ENCODE assay signal across 18 cellular contexts in the genomic region with DNA sequence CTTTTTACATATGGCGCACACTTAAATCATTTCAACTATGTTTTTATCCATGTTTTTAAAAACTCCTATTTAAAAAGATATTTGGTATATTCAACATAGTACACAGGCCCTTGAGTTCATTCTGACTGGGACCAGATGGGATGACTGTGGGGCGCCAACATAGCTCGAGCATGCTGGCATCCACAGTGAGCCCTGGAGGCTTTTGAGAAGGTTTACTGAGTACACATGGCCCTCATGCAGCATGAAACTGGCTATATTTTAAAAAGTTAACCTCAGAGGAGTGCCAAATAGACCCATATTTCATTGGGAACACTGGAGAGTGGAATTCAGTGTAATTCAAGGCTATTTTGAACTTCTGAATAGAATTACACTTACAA.
DNase-seq lines count a peak whose midpoint lies in the region; TF ChIP-seq lines count a peak whose summit lies in the region.
"Had no signal": no experiment of that assay in that cellular context is flagged by ENCODE, and none has a peak within 500 bp of the region (broad histone marks: within the 10 kb centered on the region; RNA-seq: fewer than 3 reads in every experiment).

No MANE protein-coding gene starts in this region.

- H3K4me3 ChIP-seq in tibial artery, result no peak overlapping the region
- H3K4me3 ChIP-seq: BLaER1 had no signal

- no peaks in the 10 kb centered on the region for H3K9me3 ChIP-seq in tibial artery
- H3K9me3 ChIP-seq: BLaER1 had no signal

- DNase-seq in Ammon's horn (ENCODE audit: low spot score) (peak; percentile 17), HFFc6 (no peak), cerebellar cortex (ENCODE audit: low spot score) (peak; percentile 96), myocyte (ENCODE audit: low read depth) (peak; percentile 19), GM20000 (ENCODE audit: low spot score) (no peak), NCI-H1930 (lab: John Stamatoyannopoulos, UW) (no peak), tibial artery (no peak)
- DNase-seq in activated T-helper 1 cell treated with anti-CD3 and anti-CD28 coated beads, Interleukin-12 subunit alpha, Interleukin-12 subunit beta, Interleukin-2, Interleukin-4 antibody, amounts not matched to agents 30 ng/mL and 10 ng/mL and 1 ng/mL, durations not matched to agents 14 hours and 24 hours and 36 hours (ENCODE audit: low spot score), result no peak
- DNase-seq: ACHN; AML-193; CD4-positive, alpha-beta memory T cell; DMS53; GDM1; GOT3; H7; KG1 had no signal

- no peaks in the 10 kb centered on the region for H3K27me3 Mint-ChIP-seq in HFFc6 (ENCODE audit: insufficient read depth)
- no peaks in the 10 kb centered on the region for H3K27me3 Mint-ChIP-seq in activated T-helper 1 cell treated with anti-CD3 and anti-CD28 coated beads, Interleukin-12 subunit alpha, Interleukin-12 subunit beta, Interleukin-2, Interleukin-4 antibody, amounts not matched to agents 30 ng/mL and 10 ng/mL and 1 ng/mL, durations not matched to agents 14 hours and 24 hours and 36 hours (ENCODE audit: insufficient read depth)
- H3K27me3 Mint-ChIP-seq: CD4-positive, alpha-beta memory T cell had no signal

- peaks cover 84% of the 10 kb centered on the region for H3K4me1 Mint-ChIP-seq in HFFc6 (ENCODE audit: low read depth)
- H3K4me1 Mint-ChIP-seq in activated T-helper 1 cell treated with anti-CD3 and anti-CD28 coated beads, Interleukin-12 subunit alpha, Interleukin-12 subunit beta, Interleukin-2, Interleukin-4 antibody, amounts not matched to agents 30 ng/mL and 10 ng/mL and 1 ng/mL, durations not matched to agents 14 hours and 24 hours and 36 hours (ENCODE audit: low read depth), result no peaks in the 10 kb centered on the region
- H3K4me1 Mint-ChIP-seq: CD14-positive monocyte; CD4-positive, alpha-beta memory T cell had no signal

- H3K36me3 ChIP-seq in tibial artery, result no peaks in the 10 kb centered on the region
- H3K36me3 ChIP-seq: BLaER1 had no signal

- H3K4me3 Mint-ChIP-seq in HFFc6, result peak overlapping the region; percentile 8; the same call in 1 of the 2 replicates
- H3K4me3 Mint-ChIP-seq in activated T-helper 1 cell treated with anti-CD3 and anti-CD28 coated beads, Interleukin-12 subunit alpha, Interleukin-12 subunit beta, Interleukin-2, Interleukin-4 antibody, amounts not matched to agents 30 ng/mL and 10 ng/mL and 1 ng/mL, durations not matched to agents 14 hours and 24 hours and 36 hours, result no peak overlapping the region
- H3K4me3 Mint-ChIP-seq: CD14-positive monocyte; CD4-positive, alpha-beta memory T cell had no signal

- intact Hi-C loops in tibial artery (cut with DNase I; ENCODE audit: low total_unique reads), result no loop called here
- intact Hi-C loops in activated T-helper 1 cell treated with anti-CD3 and anti-CD28 coated beads, Interleukin-12 subunit alpha, Interleukin-12 subunit beta, Interleukin-2, Interleukin-4 antibody, amounts not matched to agents 30 ng/mL and 10 ng/mL and 1 ng/mL, durations not matched to agents 14 hours and 24 hours and 36 hours (cut with micrococcal nuclease), result no loop called here

- TF ChIP-seq CTCF in HFFc6 (IDR thresholded peaks at IDR 0.05), result no peak
- TF ChIP-seq CTCF in GM20000 (IDR thresholded peaks at IDR 0.05; ENCODE audit: extremely low read depth, missing control alignments), result no peak
- no peak for TF ChIP-seq CTCF in tibial artery (IDR thresholded peaks at IDR 0.05)

- no peak overlapping the region for H3K27ac ChIP-seq in tibial artery
- H3K27ac ChIP-seq: BLaER1 had no signal

- no peak overlapping the region for H3K27ac Mint-ChIP-seq in HFFc6
- H3K27ac Mint-ChIP-seq in activated T-helper 1 cell treated with anti-CD3 and anti-CD28 coated beads, Interleukin-12 subunit alpha, Interleukin-12 subunit beta, Interleukin-2, Interleukin-4 antibody, amounts not matched to agents 30 ng/mL and 10 ng/mL and 1 ng/mL, durations not matched to agents 14 hours and 24 hours and 36 hours, result no peak overlapping the region
- H3K27ac Mint-ChIP-seq: CD14-positive monocyte; CD4-positive, alpha-beta memory T cell had no signal

- H3K27me3 ChIP-seq in tibial artery, result no peaks in the 10 kb centered on the region
- H3K27me3 ChIP-seq: BLaER1 had no signal

- H3K4me1 ChIP-seq in tibial artery, result no peaks in the 10 kb centered on the region
- H3K4me1 ChIP-seq: BLaER1 had no signal

- no peaks in the 10 kb centered on the region for H3K9me3 Mint-ChIP-seq in HFFc6
- no peaks in the 10 kb centered on the region for H3K9me3 Mint-ChIP-seq in activated T-helper 1 cell treated with anti-CD3 and anti-CD28 coated beads, Interleukin-12 subunit alpha, Interleukin-12 subunit beta, Interleukin-2, Interleukin-4 antibody, amounts not matched to agents 30 ng/mL and 10 ng/mL and 1 ng/mL, durations not matched to agents 14 hours and 24 hours and 36 hours

- peaks cover 12% of the 10 kb centered on the region; the same call in 1 of the 2 replicates for H3K36me3 Mint-ChIP-seq in HFFc6 (ENCODE audit: low read depth)
- no peaks in the 10 kb centered on the region for H3K36me3 Mint-ChIP-seq in activated T-helper 1 cell treated with anti-CD3 and anti-CD28 coated beads, Interleukin-12 subunit alpha, Interleukin-12 subunit beta, Interleukin-2, Interleukin-4 antibody, amounts not matched to agents 30 ng/mL and 10 ng/mL and 1 ng/mL, durations not matched to agents 14 hours and 24 hours and 36 hours (ENCODE audit: low read depth)
- H3K36me3 Mint-ChIP-seq: CD14-positive monocyte; CD4-positive, alpha-beta memory T cell had no signal

Comparison
In these comparisons a context has a peak if more than half of its experiments do, and no peak if none do; other contexts are left out.
1. DNase-seq: peak in Ammon's horn (single experiment), cerebellar cortex (single experiment) and myocyte (single experiment); none in HFFc6 (single experiment), GM20000 (single experiment), NCI-H1930 (0 of 2), tibial artery (0 of 2) and activated T-helper 1 cell treated with anti-CD3 and anti-CD28 coated beads, Interleukin-12 subunit alpha, Interleukin-12 subunit beta, Interleukin-2, Interleukin-4 antibody, amounts not matched to agents 30 ng/mL and 10 ng/mL and 1 ng/mL, durations not matched to agents 14 hours and 24 hours and 36 hours (single experiment).